In the genomic region with DNA sequence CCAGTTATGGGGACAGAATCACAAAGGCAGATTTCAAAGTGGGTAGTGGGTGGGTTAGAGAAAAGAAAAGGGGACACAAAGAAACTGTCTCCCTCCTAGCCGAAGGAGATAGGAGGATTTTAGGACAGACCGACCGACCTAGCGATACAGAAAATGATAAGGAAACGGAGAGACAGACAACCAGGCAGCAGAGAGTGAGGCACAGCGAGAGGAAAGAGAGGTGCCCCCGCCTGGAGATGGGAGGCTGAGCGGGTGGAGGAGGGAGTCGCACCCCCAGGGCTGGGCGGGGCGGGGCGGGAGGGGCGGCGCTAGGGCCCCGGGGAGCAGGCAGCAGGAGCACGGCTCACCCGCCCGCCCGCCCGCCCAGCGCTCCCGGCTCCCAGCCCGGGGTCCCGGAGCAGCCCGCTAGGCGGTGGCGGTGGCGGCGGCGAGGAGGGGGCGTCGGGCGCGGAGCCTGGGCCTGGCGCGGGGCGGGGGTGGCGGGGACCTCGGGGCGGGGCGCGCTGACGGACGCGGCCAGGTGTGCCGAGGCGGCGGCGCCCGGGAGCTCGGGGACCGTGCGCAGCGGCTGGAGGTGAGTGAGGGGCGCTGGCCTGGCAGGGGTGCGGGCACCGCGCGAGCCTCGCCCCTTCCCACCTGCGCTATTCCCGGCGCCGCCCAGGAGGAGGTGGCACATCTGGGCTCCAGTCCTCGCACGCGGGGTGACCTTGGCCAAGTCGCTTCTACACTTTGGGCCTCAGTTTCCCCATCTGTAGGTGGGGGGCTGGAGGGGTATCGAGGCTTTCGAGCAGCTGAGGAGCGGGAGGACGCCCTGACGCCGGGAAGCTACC, we compare ENCODE assay signal across 8 cellular contexts. TPM values are rescaled to one million over a fixed set of nuclear protein-coding genes. Genes with fewer than 3 reads are reported as not detected.
A peak's percentile ranks its signal among the peaks of the same experiment; 100 is the strongest.
DNase-seq lines count a peak whose midpoint lies in the region; ATAC-seq and TF ChIP-seq lines count a peak whose summit lies in the region.

No MANE protein-coding gene starts in this region.

- DNase-seq in ELR (ENCODE audit: low read depth) (peak; percentile 49), HEK293T (ENCODE audit: extremely low spot score) (peak; percentile 75), T-helper 17 cell (peak in 2 of 3 donors; percentile 16 to 17), choroid plexus epithelial cell (ENCODE audit: low read depth) (no peak), lower leg skin (ENCODE audit: low spot score in 2 of 2) (no peak), NCI-H2081 treated with DMSO at 0.1 percent for 48 hours (lab: John Stamatoyannopoulos, UW) (no peak), MV-4-11 (lab: John Stamatoyannopoulos, UW) (no peak)
- no peak for DNase-seq in stimulated activated naive CD8-positive, alpha-beta T cell treated with anti-CD3 and anti-CD28 coated beads, Interleukin-15, amount 100 ng/mL, for 72 hours

- intact Hi-C loops in lower leg skin (cut with DNase I; ENCODE audit: low total_unique reads): no loop called here

- no peak for TF ChIP-seq POLR2A in lower leg skin (IDR thresholded peaks at IDR 0.05)

- TF ChIP-seq CTCF in choroid plexus epithelial cell (conservative IDR thresholded peaks at IDR 0.05; ENCODE audit: low read depth, low read length) (no peak), lower leg skin (IDR thresholded peaks at IDR 0.05) (no peak)

- POLR2A ChIA-PET in HEK293T (lab: Yijun Ruan, JAX): no interaction called here

- H3K27me3 Mint-ChIP-seq in T-helper 17 cell: peaks cover 33% of the 10 kb centered on the region
- H3K27me3 Mint-ChIP-seq in stimulated activated naive CD8-positive, alpha-beta T cell treated with anti-CD3 and anti-CD28 coated beads, Interleukin-15, amount 100 ng/mL, for 72 hours: peaks cover 34% of the 10 kb centered on the region

- peaks cover 5% of the 10 kb centered on the region for H3K36me3 Mint-ChIP-seq in T-helper 17 cell (ENCODE audit: low read depth)

- peak; percentile 72 for ATAC-seq in T-helper 17 cell
- ATAC-seq in stimulated activated naive CD8-positive, alpha-beta T cell treated with anti-CD3 and anti-CD28 coated beads, Interleukin-15, amount 100 ng/mL, for 72 hours: peak; percentile 57

- H3K4me1 Mint-ChIP-seq in T-helper 17 cell: peaks cover 18% of the 10 kb centered on the region
- peaks cover 19% of the 10 kb centered on the region for H3K4me1 Mint-ChIP-seq in stimulated activated naive CD8-positive, alpha-beta T cell treated with anti-CD3 and anti-CD28 coated beads, Interleukin-15, amount 100 ng/mL, for 72 hours

- WGBS in lower leg skin, 2 donors: 6 to 14% methylated on average over 23 to 47 of the region's 74 CpGs

- H3K9me3 Mint-ChIP-seq in stimulated activated naive CD8-positive, alpha-beta T cell treated with anti-CD3 and anti-CD28 coated beads, Interleukin-15, amount 100 ng/mL, for 72 hours: no peaks in the 10 kb centered on the region

- peak overlapping the region; percentile 57 for H3K27ac Mint-ChIP-seq in T-helper 17 cell
- H3K27ac Mint-ChIP-seq in stimulated activated naive CD8-positive, alpha-beta T cell treated with anti-CD3 and anti-CD28 coated beads, Interleukin-15, amount 100 ng/mL, for 72 hours: peak overlapping the region in 1 of 2 donors; percentile 92

- peak overlapping the region; percentile 92 for H3K4me3 Mint-ChIP-seq in T-helper 17 cell
- peak overlapping the region; percentile 79 to 92 for H3K4me3 Mint-ChIP-seq in stimulated activated naive CD8-positive, alpha-beta T cell treated with anti-CD3 and anti-CD28 coated beads, Interleukin-15, amount 100 ng/mL, for 72 hours

- CTCF ChIA-PET in HEK293T (lab: Yijun Ruan, JAX): no interaction called here

- H3K9me3 ChIP-seq in T-helper 17 cell (ENCODE audit: control insufficient read depth, low read length, poor library complexity, severe bottlenecking): no peaks in the 10 kb centered on the region

- H3K4me3 ChIP-seq in choroid plexus epithelial cell (ENCODE audit: low read depth, low read length) (peak overlapping the region; percentile 64), lower leg skin (ENCODE audit: low read depth, poor library complexity, severe bottlenecking) (peak overlapping the region; percentile 59)

TF ChIP-seq in HEK293T, 16 proteins besides CTCF, POLR2A, EP300 and RAD21:
- TF ChIP-seq L3MBTL2 (conservative IDR thresholded peaks at IDR 0.05): no peak
- TF ChIP-seq NFRKB (IDR thresholded peaks at IDR 0.05): no peak
- TF ChIP-seq ELF4 (IDR thresholded peaks at IDR 0.05): no peak
- TF ChIP-seq ARNT (IDR thresholded peaks at IDR 0.05): no peak
- no peak for TF ChIP-seq FOXK2 (IDR thresholded peaks at IDR 0.05)
- TF ChIP-seq SP1 (IDR thresholded peaks at IDR 0.05): no peak
- TF ChIP-seq LEF1 (IDR thresholded peaks at IDR 0.05; ENCODE audit: borderline replicate concordance): no peak
- no peak for TF ChIP-seq HDGF (IDR thresholded peaks at IDR 0.05; ENCODE audit: borderline replicate concordance)
- TF ChIP-seq, protein P1, sequence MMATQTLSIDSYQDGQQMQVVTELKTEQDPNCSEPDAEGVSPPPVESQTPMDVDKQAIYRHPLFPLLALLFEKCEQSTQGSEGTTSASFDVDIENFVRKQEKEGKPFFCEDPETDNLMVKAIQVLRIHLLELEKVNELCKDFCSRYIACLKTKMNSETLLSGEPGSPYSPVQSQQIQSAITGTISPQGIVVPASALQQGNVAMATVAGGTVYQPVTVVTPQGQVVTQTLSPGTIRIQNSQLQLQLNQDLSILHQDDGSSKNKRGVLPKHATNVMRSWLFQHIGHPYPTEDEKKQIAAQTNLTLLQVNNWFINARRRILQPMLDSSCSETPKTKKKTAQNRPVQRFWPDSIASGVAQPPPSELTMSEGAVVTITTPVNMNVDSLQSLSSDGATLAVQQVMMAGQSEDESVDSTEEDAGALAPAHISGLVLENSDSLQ (IDR thresholded peaks at IDR 0.05): no peak
- no peak for TF ChIP-seq CTBP1 (IDR thresholded peaks at IDR 0.05; ENCODE audit: borderline replicate concordance)
- no peak for TF ChIP-seq FOXA1 (IDR thresholded peaks at IDR 0.05)
- no peak for TF ChIP-seq TARDBP (IDR thresholded peaks at IDR 0.05)
- TF ChIP-seq FOXM1 (IDR thresholded peaks at IDR 0.05; ENCODE audit: borderline replicate concordance): no peak
- TF ChIP-seq BHLHE40 (IDR thresholded peaks at IDR 0.05; ENCODE audit: borderline replicate concordance): no peak
- no peak for TF ChIP-seq ZNF384 (IDR thresholded peaks at IDR 0.05)
- no peak for TF ChIP-seq SUZ12 (IDR thresholded peaks at IDR 0.05)

RNA-seq across cellular contexts. Expression of a gene that starts 15.9 kb away (rescaled TPM):
- total RNA-seq in T-helper 17 cell (1 to 10 TPM in 1 of 2 donors, not detected in 1; 1.5 TPM), lower leg skin (1 to 10 TPM; 3.8 to 8.5 (median 4.2) TPM)

RNA-seq across cellular contexts. Expression of a gene that starts 36.5 kb away (rescaled TPM):
- total RNA-seq in T-helper 17 cell: not detected
- total RNA-seq in lower leg skin: under 1 TPM in 1 of 4 donors, not detected in 3; 0.10 TPM

Comparison
In these comparisons a context has a peak if more than half of its experiments do, and no peak if none do; other contexts are left out.
1. DNase-seq: peak in ELR (single experiment), HEK293T (single experiment) and T-helper 17 cell (2 of 3); none in choroid plexus epithelial cell (single experiment), lower leg skin (0 of 2), stimulated activated naive CD8-positive, alpha-beta T cell treated with anti-CD3 and anti-CD28 coated beads, Interleukin-15, amount 100 ng/mL, for 72 hours (0 of 2), NCI-H2081 treated with DMSO at 0.1 percent for 48 hours (single experiment) and MV-4-11 (single experiment).